ENCODE assay signal across 8 cellular contexts in genomic region chr11:3422380-3423137, GRCh38. TPM values are rescaled to one million over a fixed set of nuclear protein-coding genes. Genes with fewer than 3 reads are reported as not detected.
A peak's percentile ranks its signal among the peaks of the same experiment; 100 is the strongest.
DNase-seq lines count a peak whose midpoint lies in the region; ATAC-seq, FAIRE-seq and TF ChIP-seq lines count a peak whose summit lies in the region.
"Not testable (repeated sequence)": the region's sequence is repeated elsewhere in the genome, so short reads cannot be mapped to it uniquely, and the experiment has no call there.

No MANE protein-coding gene starts in this region.

- CTCF ChIA-PET in CD8-positive, alpha-beta T cell (lab: Charles Lee) = not testable (repeated sequence)

- H3K36me3 Mint-ChIP-seq in CD8-positive, alpha-beta T cell; effector memory CD8-positive, alpha-beta T cell (ENCODE audit: insufficient read depth); memory B cell: not testable (repeated sequence)

- H3K27me3 Mint-ChIP-seq in CD8-positive, alpha-beta T cell (ENCODE audit: low read depth); effector memory CD8-positive, alpha-beta T cell; memory B cell: not testable (repeated sequence)

- H3K27me3 ChIP-seq in CD8-positive, alpha-beta T cell (ENCODE audit: insufficient read depth, low read length) = not testable (repeated sequence)

- not testable (repeated sequence) for TF ChIP-seq CTCF in CD8-positive, alpha-beta T cell (IDR thresholded peaks at IDR 0.05)

- peak overlapping the region; percentile 84 for H3K4me3 ChIP-seq in CD8-positive, alpha-beta T cell (ENCODE audit: low read depth, low read length)

- not testable (repeated sequence) for H3K4me1 ChIP-seq in CD8-positive, alpha-beta T cell (ENCODE audit: insufficient read depth, low read length)

- POLR2A ChIA-PET in CD8-positive, alpha-beta T cell (lab: Charles Lee) = not testable (repeated sequence)

- not testable (repeated sequence) for FAIRE-seq in HTR-8/SVneo (lab: Jason Lieb, UNC)

- H3K9me3 Mint-ChIP-seq in CD8-positive, alpha-beta T cell; effector memory CD8-positive, alpha-beta T cell; memory B cell: not testable (repeated sequence)

- H3K27ac ChIP-seq in CD8-positive, alpha-beta T cell (ENCODE audit: low read depth, low read length) = peak overlapping the region; percentile 53

- not testable (repeated sequence) for H3K36me3 ChIP-seq in CD8-positive, alpha-beta T cell (ENCODE audit: insufficient read depth, low read length)

- peak overlapping the region; percentile 95 for H3K4me3 Mint-ChIP-seq in CD8-positive, alpha-beta T cell
- H3K4me3 Mint-ChIP-seq in effector memory CD8-positive, alpha-beta T cell = peak overlapping the region; percentile 89 to 91
- H3K4me3 Mint-ChIP-seq in memory B cell = peak overlapping the region; percentile 97

- intact Hi-C loops in CD8-positive, alpha-beta T cell (cut with DNase I, micrococcal nuclease) = loop anchor here (1.0 to 5.0 kb wide), 3 partner anchors 43 to 535 kb away; partner anchors contain the start of genes CDKN1C (in 2 of the 2), ZNF195 (in 2 of the 2) and NUP98 (in 1 of the 2)

- peak; percentile 96 for ATAC-seq in CD8-positive, alpha-beta T cell
- ATAC-seq in GM21381 (IDR thresholded peaks at IDR 0.05; ENCODE audit: unreplicated experiment) = peak; percentile 97
- ATAC-seq in effector memory CD8-positive, alpha-beta T cell (replicated peaks) = peak; percentile 92
- ATAC-seq in memory B cell (ENCODE audit: low read depth) = peak; percentile 88

- not testable (repeated sequence) for H3K9me3 ChIP-seq in CD8-positive, alpha-beta T cell (ENCODE audit: low read length)

- H3K4me1 Mint-ChIP-seq in CD8-positive, alpha-beta T cell (ENCODE audit: low read depth) = peaks cover 14% of the 10 kb centered on the region
- H3K4me1 Mint-ChIP-seq in effector memory CD8-positive, alpha-beta T cell (ENCODE audit: low read depth in 2 of 2); memory B cell: not testable (repeated sequence)

- H3K27ac Mint-ChIP-seq in CD8-positive, alpha-beta T cell = peak overlapping the region; percentile 92
- H3K27ac Mint-ChIP-seq in effector memory CD8-positive, alpha-beta T cell = peak overlapping the region; percentile 79 to 81
- peak overlapping the region; percentile 94 for H3K27ac Mint-ChIP-seq in memory B cell

- DNase-seq in CD8-positive, alpha-beta T cell = peak; percentile 94 to 98 (median 97)
- DNase-seq in HTR-8/SVneo (ENCODE audit: insufficient read length, low spot score) = peak; percentile 71
- DNase-seq in NOMO-1 (lab: John Stamatoyannopoulos, UW; ENCODE audit: unreplicated experiment in 2 of 2) = peak; percentile 96 to 97
- peak; percentile 86 to 97 (median 89) for DNase-seq in activated CD8-positive, alpha-beta memory T cell treated with anti-CD3 and anti-CD28 coated beads for 48 hours (ENCODE audit: low read depth in 2 of 3, low spot score in 2 of 3)
- peak; percentile 96 to 97 (median 96) for DNase-seq in effector memory CD8-positive, alpha-beta T cell
- DNase-seq in memory B cell (ENCODE audit: low spot score in 2 of 2) = peak; percentile 92 to 98
- DNase-seq in stimulated activated CD8-positive, alpha-beta memory T cell treated with anti-CD3 and anti-CD28 coated beads, Interleukin-12 subunit alpha, Interleukin-12 subunit beta, amount 100 ng/mL, for 1 hour (ENCODE audit: low read depth) = peak; percentile 91

RNA-seq across cellular contexts. Expression of gene ZNF195, which starts 43.6 kb away (rescaled TPM):
- 10 to 100 TPM; 25.5 to 29.1 TPM for total RNA-seq in CD8-positive, alpha-beta T cell

Comparison
In these comparisons a context has a peak if more than half of its experiments do, and no peak if none do; other contexts are left out.
1. Peak in every context shown above with its lines: DNase-seq, ATAC-seq, H3K4me3 ChIP-seq and H3K27ac ChIP-seq.